ENCODE assay signal across 28 cellular contexts in genomic region chr11:10528121-10528520, GRCh38. TPM values are rescaled to one million over a fixed set of nuclear protein-coding genes. Genes with fewer than 3 reads are reported as not detected.
DNase-seq lines count a peak whose midpoint lies in the region; FAIRE-seq and TF ChIP-seq lines count a peak whose summit lies in the region.
"Had no signal": no experiment of that assay in that cellular context is flagged by ENCODE, and none has a peak within 500 bp of the region (broad histone marks: within the 10 kb centered on the region; RNA-seq: fewer than 3 reads in every experiment).

No MANE protein-coding gene starts in this region.

- H3K27me3 Mint-ChIP-seq in HFFc6 (ENCODE audit: insufficient read depth) = no peaks in the 10 kb centered on the region; the same call in none of the 2 replicates
- H3K27me3 Mint-ChIP-seq in nephron progenitor cell (ENCODE audit: low read depth, poor library complexity) = no peaks in the 10 kb centered on the region
- H3K27me3 Mint-ChIP-seq: activated B cell treated with CpG ODN at 0.5 μM for 24 hours; activated naive CD4-positive, alpha-beta T cell treated with anti-CD3 and anti-CD28 coated beads, Interleukin-2, amount 10 ng/mL, durations not matched to agents 7 days and 5 days; stimulated activated naive CD8-positive, alpha-beta T cell treated with anti-CD3 and anti-CD28 coated beads, Interleukin-15, Interleukin-2, amounts not matched to agents 100 ng/mL and 50 ng/mL, for 24 hours; T-helper 17 cell; type B pancreatic cell had no signal

- H3K4me1 Mint-ChIP-seq in HFFc6 (ENCODE audit: low read depth) (peaks cover 49% of the 10 kb centered on the region), nephron progenitor cell (no peaks in the 10 kb centered on the region)

- DNase-seq in HFFc6 (no peak), choroid plexus epithelial cell (ENCODE audit: low read depth) (peak; percentile 66), DMS114 treated with DMSO at 0.1 percent for 48 hours (lab: John Stamatoyannopoulos, UW; ENCODE audit: unreplicated experiment) (no peak), kidney glomerular epithelial cell (lab: John Stamatoyannopoulos, UW) (no peak), nephron progenitor cell (no peak)
- DNase-seq: activated B cell treated with CpG ODN at 0.5 μM for 24 hours; activated naive CD4-positive, alpha-beta T cell treated with anti-CD3 and anti-CD28 coated beads, Interleukin-2, amount 10 ng/mL, durations not matched to agents 7 days and 5 days; activated T-cell treated with anti-CD3 and anti-CD28 coated beads, Interleukin-2, amount 50 U/mL, for 48 hours; dermis blood vessel endothelial cell; erythroblast; GDM1; NCI-H1417; NCI-H2171 treated with DMSO at 0.1 percent for 48 hours; NCI-H774; PC-9; T-helper 17 cell had no signal

- H3K27ac ChIP-seq in temporal lobe (ENCODE audit: low read depth, low read length) = peak overlapping the region; percentile 63
- H3K27ac ChIP-seq: BLaER1, parathyroid adenoma, SJSA1 had no signal

- H3K4me3 Mint-ChIP-seq in HFFc6 = peak overlapping the region; percentile 61
- no peak overlapping the region for H3K4me3 Mint-ChIP-seq in nephron progenitor cell
- H3K4me3 Mint-ChIP-seq: activated naive CD4-positive, alpha-beta T cell treated with anti-CD3 and anti-CD28 coated beads, Interleukin-2, amount 10 ng/mL, durations not matched to agents 7 days and 5 days; T-helper 17 cell had no signal

- H3K27ac Mint-ChIP-seq in HFFc6 (peak overlapping the region; percentile 71), nephron progenitor cell (no peak overlapping the region)
- H3K27ac Mint-ChIP-seq: activated naive CD4-positive, alpha-beta T cell treated with anti-CD3 and anti-CD28 coated beads, Interleukin-2, amount 10 ng/mL, durations not matched to agents 7 days and 5 days had no signal

- H3K4me3 ChIP-seq in choroid plexus epithelial cell (ENCODE audit: low read depth, low read length) = no peak overlapping the region
- H3K4me3 ChIP-seq: BLaER1, GM12878, lung, PC-9, SJSA1 had no signal

- H3K9me3 Mint-ChIP-seq in HFFc6 = no peaks in the 10 kb centered on the region
- no peaks in the 10 kb centered on the region for H3K9me3 Mint-ChIP-seq in nephron progenitor cell
- H3K9me3 Mint-ChIP-seq: activated B cell treated with CpG ODN at 0.5 μM for 24 hours; activated naive CD4-positive, alpha-beta T cell treated with anti-CD3 and anti-CD28 coated beads, Interleukin-2, amount 10 ng/mL, durations not matched to agents 7 days and 5 days; stimulated activated naive CD8-positive, alpha-beta T cell treated with anti-CD3 and anti-CD28 coated beads, Interleukin-15, Interleukin-2, amounts not matched to agents 100 ng/mL and 50 ng/mL, for 24 hours; type B pancreatic cell had no signal

- TF ChIP-seq CTCF in HFFc6 (IDR thresholded peaks at IDR 0.05) (no peak), choroid plexus epithelial cell (conservative IDR thresholded peaks at IDR 0.05; ENCODE audit: low read depth, low read length) (no peak), nephron progenitor cell (IDR thresholded peaks at IDR 0.05) (no peak)

- H3K36me3 Mint-ChIP-seq in HFFc6 (ENCODE audit: low read depth) = peaks cover 12% of the 10 kb centered on the region; the same call in 1 of the 2 replicates
- peaks cover 63% of the 10 kb centered on the region for H3K36me3 Mint-ChIP-seq in nephron progenitor cell (ENCODE audit: low read depth)

- peak; percentile 79 for FAIRE-seq in islet of Langerhans (lab: Jason Lieb, UNC)
- FAIRE-seq: D721Med, GM12878 had no signal

RNA-seq across cellular contexts. Expression of gene RNF141, which starts 12.9 kb away (rescaled TPM):
- 10 to 100 TPM; 41.9 to 55.8 (median 55.1) TPM for total RNA-seq in HFFc6 (2021; fragmentation: NEBNext Ultra II Directional; extraction: Animal tissue kit (Norgen Biotek cat#: 25700))
- total RNA-seq in temporal lobe = 64.7 TPM

RNA-seq across cellular contexts. Expression of gene LYVE1, which starts 40.3 kb away (rescaled TPM):
- total RNA-seq in HFFc6 (2021; fragmentation: NEBNext Ultra II Directional; extraction: Animal tissue kit (Norgen Biotek cat#: 25700)) = under 1 TPM in 1 of 6 experiments, not detected in 5; 0.09 TPM
- 4.9 TPM for total RNA-seq in temporal lobe
- total RNA-seq: activated B cell treated with CpG ODN at 0.5 μM for 24 hours, LHCN-M2, myocyte, PC-9, SJSA1, T-helper 17 cell had no signal
